Comparison of ENCODE assay signal across 1 cellular context in genomic region chr7:152759655-152760383, GRCh38.
TF ChIP-seq lines count a peak whose summit lies in the region.

TSS of gene ACTR3B (plus strand) at chr7:152759752. CDS start at chr7:152759883, 131 bp downstream.

TF ChIP-seq in K562, 482 proteins besides CTCF, POLR2A, EP300 and RAD21 (continued from another document and continues in another):
- TF ChIP-seq HBP1 (CRISPR knock-in tag; IDR thresholded peaks at IDR 0.05), result no peak
- TF ChIP-seq ZNF347 (CRISPR knock-in tag; IDR thresholded peaks at IDR 0.05; ENCODE audit: low read depth), result no peak
- peak; percentile 75; the same call in 1 of the 2 replicates for TF ChIP-seq CBX1 (IDR thresholded peaks at IDR 0.05; ENCODE audit: low read depth)
- peak; percentile 77 for TF ChIP-seq GABPA (tag; conservative IDR thresholded peaks at IDR 0.05; ENCODE audit: low read depth)
- peak; percentile 60 for TF ChIP-seq NFYB (IDR thresholded peaks at IDR 0.05; ENCODE audit: extremely low read depth, insufficient read length)
- no peak for TF ChIP-seq HNRNPH1 (optimal IDR thresholded peaks at IDR 0.05; ENCODE audit: low read depth, low read length)
- TF ChIP-seq SIX5 (IDR thresholded peaks at IDR 0.05; ENCODE audit: borderline replicate concordance in 1 of 2, insufficient read depth in 1 of 2, low read depth in 1 of 2, low read length in 2 of 2), result no peak
- TF ChIP-seq PCBP2 (IDR thresholded peaks at IDR 0.05; ENCODE audit: low read depth, low read length, poor library complexity, severe bottlenecking), result no peak
- TF ChIP-seq ATF3 (IDR thresholded peaks at IDR 0.05), result peak; percentile 24; the same call in 1 of the 2 replicates
- no peak for TF ChIP-seq ATF3 (CRISPR knock-in tag; conservative IDR thresholded peaks at IDR 0.05)
- peak; percentile 40; the same call in 1 of the 2 replicates for TF ChIP-seq MBD2 (IDR thresholded peaks at IDR 0.05; ENCODE audit: borderline replicate concordance, low read depth)
- TF ChIP-seq SRF (CRISPR knock-in tag; IDR thresholded peaks at IDR 0.05), result no peak; a peak in 1 of 4 replicates
- no peak for TF ChIP-seq NFXL1 (CRISPR knock-in tag; IDR thresholded peaks at IDR 0.05)
- TF ChIP-seq RBM34 (IDR thresholded peaks at IDR 0.05; ENCODE audit: borderline replicate concordance, insufficient read depth, low read length), result no peak
- TF ChIP-seq THAP12 (CRISPR knock-in tag; IDR thresholded peaks at IDR 0.05), result peak; percentile 95
- peak; percentile 88 for TF ChIP-seq RBFOX2 (IDR thresholded peaks at IDR 0.05; ENCODE audit: low read depth, low read length)
- TF ChIP-seq ZNF316 (IDR thresholded peaks at IDR 0.05), result no peak
- 0 out of 2 replicates have a peak, but pooled peaks have one; percentile 23 for TF ChIP-seq RFX5 (IDR thresholded peaks at IDR 0.05; ENCODE audit: low read depth, low read length)
- TF ChIP-seq NUFIP1 (IDR thresholded peaks at IDR 0.05; ENCODE audit: partially characterized antibody), result no peak
- TF ChIP-seq C11orf30 (IDR thresholded peaks at IDR 0.05; ENCODE audit: low read depth), result no peak
- TF ChIP-seq KDM4B (IDR thresholded peaks at IDR 0.05; ENCODE audit: borderline replicate concordance in 2 of 2, low read depth in 1 of 2), result no peak; a peak in 1 of 4 replicates
- no peak for TF ChIP-seq ZNF175 (CRISPR knock-in tag; IDR thresholded peaks at IDR 0.05; ENCODE audit: low read depth)
- TF ChIP-seq IFI16 (CRISPR knock-in tag; IDR thresholded peaks at IDR 0.05), result no peak
- TF ChIP-seq GATAD2B (IDR thresholded peaks at IDR 0.05; ENCODE audit: borderline replicate concordance), result peak; percentile 86
- 0 out of 2 replicates have a peak, but pooled peaks have one; percentile 64 for TF ChIP-seq HSF4 (CRISPR knock-in tag; IDR thresholded peaks at IDR 0.05; ENCODE audit: borderline replicate concordance)
- peak; percentile 80 for TF ChIP-seq CTBP1 (IDR thresholded peaks at IDR 0.05; ENCODE audit: borderline replicate concordance)
- no peak for TF ChIP-seq CGGBP1 (CRISPR knock-in tag; IDR thresholded peaks at IDR 0.05)
- TF ChIP-seq ILK (tag; IDR thresholded peaks at IDR 0.05; ENCODE audit: borderline replicate concordance, low read depth), result no peak
- 0 out of 2 replicates have a peak, but pooled peaks have one; percentile 36 for TF ChIP-seq ZNF583 (CRISPR knock-in tag; IDR thresholded peaks at IDR 0.05)
- no peak for TF ChIP-seq SMAD3 (CRISPR knock-in tag; conservative IDR thresholded peaks at IDR 0.05)
- no peak for TF ChIP-seq ARNT (IDR thresholded peaks at IDR 0.05)
- TF ChIP-seq AFF1 (IDR thresholded peaks at IDR 0.05; ENCODE audit: low read depth in 1 of 2, partially characterized antibody in 2 of 2), result no peak
- no peak for TF ChIP-seq PHTF2 (CRISPR knock-in tag; IDR thresholded peaks at IDR 0.05)
- peak; percentile 58; the same call in 1 of the 2 replicates for TF ChIP-seq HDAC8 (tag; IDR thresholded peaks at IDR 0.05)
- TF ChIP-seq CBX2 (IDR thresholded peaks at IDR 0.05; ENCODE audit: insufficient read depth, low read length, poor library complexity, severe bottlenecking), result no peak
- TF ChIP-seq ZNF274 (IDR thresholded peaks at IDR 0.05; ENCODE audit: borderline replicate concordance, low read depth, low read length), result no peak
- TF ChIP-seq BRF1 (IDR thresholded peaks at IDR 0.05; ENCODE audit: borderline replicate concordance, extremely low read depth, insufficient read length), result no peak
- TF ChIP-seq MYBL2 (IDR thresholded peaks at IDR 0.05; ENCODE audit: low read depth), result no peak
- no peak for TF ChIP-seq MYBL2 (CRISPR knock-in tag; IDR thresholded peaks at IDR 0.05; ENCODE audit: borderline replicate concordance)
- TF ChIP-seq ZNF518B (CRISPR knock-in tag; IDR thresholded peaks at IDR 0.05), result no peak
- TF ChIP-seq TCF7 (IDR thresholded peaks at IDR 0.05; ENCODE audit: borderline replicate concordance), result no peak
- TF ChIP-seq NR0B1 (IDR thresholded peaks at IDR 0.05; ENCODE audit: partially characterized antibody), result no peak
- peak; percentile 93 for TF ChIP-seq POLR2G (IDR thresholded peaks at IDR 0.05; ENCODE audit: low read depth, low read length)
- no peak for TF ChIP-seq CBFA2T3 (IDR thresholded peaks at IDR 0.05)
- TF ChIP-seq SIN3A (IDR thresholded peaks at IDR 0.05; ENCODE audit: borderline replicate concordance in 2 of 2, control insufficient read depth in 1 of 2, low read depth in 2 of 2, low read length in 2 of 2), result peak; percentile 70 to 77
- no peak for TF ChIP-seq ATF6 (CRISPR knock-in tag; IDR thresholded peaks at IDR 0.05)
- TF ChIP-seq BCL6 (CRISPR knock-in tag; IDR thresholded peaks at IDR 0.05), result no peak
- peak; percentile 80 for TF ChIP-seq TAF1 (IDR thresholded peaks at IDR 0.05; ENCODE audit: control insufficient read depth, extremely low read depth, insufficient read depth, low read length, severe bottlenecking)
- TF ChIP-seq TSC22D4 (tag; IDR thresholded peaks at IDR 0.05), result no peak
- TF ChIP-seq MTA2 (IDR thresholded peaks at IDR 0.05; ENCODE audit: low read depth), result no peak
- TF ChIP-seq ELF2 (CRISPR knock-in tag; IDR thresholded peaks at IDR 0.05), result no peak
- no peak for TF ChIP-seq ZFP91 (CRISPR knock-in tag; IDR thresholded peaks at IDR 0.05)
- TF ChIP-seq SIRT6 (IDR thresholded peaks at IDR 0.05; ENCODE audit: low read depth, low read length), result no peak
